ENCODE assay signal across 17 cellular contexts in the genomic region with DNA sequence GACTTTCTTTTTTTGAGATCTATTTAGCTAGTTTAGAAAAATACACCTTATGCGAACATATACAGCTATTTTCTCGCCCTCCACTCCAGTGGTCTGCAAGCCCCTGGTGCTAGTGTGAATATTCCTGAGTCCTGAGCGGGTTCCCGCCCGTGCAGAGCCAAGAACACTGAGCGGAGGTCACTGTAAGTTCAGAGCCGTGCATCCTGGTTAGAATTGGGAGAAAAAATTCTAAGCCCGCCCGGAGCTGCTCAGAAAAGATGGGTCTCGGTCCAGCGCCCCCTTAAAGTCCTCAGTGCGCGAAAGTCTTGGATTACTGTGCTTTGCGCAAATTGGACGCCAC.
DNase-seq lines count a peak whose midpoint lies in the region; ATAC-seq, FAIRE-seq and TF ChIP-seq lines count a peak whose summit lies in the region.
"Had no signal": no experiment of that assay in that cellular context is flagged by ENCODE, and none has a peak within 500 bp of the region (broad histone marks: within the 10 kb centered on the region; RNA-seq: fewer than 3 reads in every experiment).

No MANE protein-coding gene starts in this region.

- CTCF ChIA-PET in activated naive CD4-positive, alpha-beta T cell treated with anti-CD3 and anti-CD28 coated beads, Interleukin-2, amount 10 ng/mL, durations not matched to agents 7 days and 5 days (lab: Charles Lee): no interaction called here

- ATAC-seq in memory B cell (ENCODE audit: low read depth): no peak
- ATAC-seq in stimulated activated naive B cell treated with anti-CD40 and anti-IgM and Interleukin-4, amounts not matched to agents 10 μg/mL and 1 μg/mL and 100 μg/mL, for 72 hours (replicated peaks): no peak
- ATAC-seq in GM18907 (IDR thresholded peaks at IDR 0.05; ENCODE audit: unreplicated experiment): no peak
- ATAC-seq: CD8-positive, alpha-beta T cell; foreskin keratinocyte had no signal

- H3K36me3 ChIP-seq in astrocyte (ENCODE audit: insufficient read depth, low read length): no peaks in the 10 kb centered on the region
- H3K36me3 ChIP-seq: ascending aorta had no signal

- peaks cover 26% of the 10 kb centered on the region for H3K27me3 Mint-ChIP-seq in activated naive CD4-positive, alpha-beta T cell treated with anti-CD3 and anti-CD28 coated beads, Interleukin-2, amount 50 U/mL, for 24 hours
- peaks cover 84% of the 10 kb centered on the region for H3K27me3 Mint-ChIP-seq in activated naive CD4-positive, alpha-beta T cell treated with anti-CD3 and anti-CD28 coated beads, Interleukin-2, amount 10 ng/mL, durations not matched to agents 7 days and 5 days
- peaks cover 60% of the 10 kb centered on the region for H3K27me3 Mint-ChIP-seq in astrocyte (ENCODE audit: low read depth, unreplicated experiment)
- H3K27me3 Mint-ChIP-seq in memory B cell: peaks cover 7% of the 10 kb centered on the region
- H3K27me3 Mint-ChIP-seq in stimulated activated naive B cell treated with anti-CD40 and anti-IgM and Interleukin-4, amounts not matched to agents 10 μg/mL and 1 μg/mL and 100 μg/mL, for 72 hours: peaks cover 21 to 30% of the 10 kb centered on the region in 2 donors

- peak overlapping the region; percentile 74 for H3K4me3 Mint-ChIP-seq in activated naive CD4-positive, alpha-beta T cell treated with anti-CD3 and anti-CD28 coated beads, Interleukin-2, amount 50 U/mL, for 24 hours
- H3K4me3 Mint-ChIP-seq in activated naive CD4-positive, alpha-beta T cell treated with anti-CD3 and anti-CD28 coated beads, Interleukin-2, amount 10 ng/mL, durations not matched to agents 7 days and 5 days: no peak overlapping the region
- H3K4me3 Mint-ChIP-seq in astrocyte (ENCODE audit: unreplicated experiment): no peak overlapping the region
- H3K4me3 Mint-ChIP-seq in memory B cell: peak overlapping the region; percentile 27
- peak overlapping the region; percentile 84 for H3K4me3 Mint-ChIP-seq in stimulated activated naive B cell treated with anti-CD40 and anti-IgM and Interleukin-4, amounts not matched to agents 10 μg/mL and 1 μg/mL and 100 μg/mL, for 72 hours

- no peak overlapping the region for H2AFZ ChIP-seq in astrocyte (ENCODE audit: low read depth, low read length)

- peaks cover 43% of the 10 kb centered on the region for H3K4me1 Mint-ChIP-seq in activated naive CD4-positive, alpha-beta T cell treated with anti-CD3 and anti-CD28 coated beads, Interleukin-2, amount 50 U/mL, for 24 hours
- H3K4me1 Mint-ChIP-seq in activated naive CD4-positive, alpha-beta T cell treated with anti-CD3 and anti-CD28 coated beads, Interleukin-2, amount 10 ng/mL, durations not matched to agents 7 days and 5 days: peaks cover 49% of the 10 kb centered on the region
- H3K4me1 Mint-ChIP-seq in astrocyte (ENCODE audit: low read depth, unreplicated experiment) (peaks cover 5% of the 10 kb centered on the region), memory B cell (peaks cover 16% of the 10 kb centered on the region)
- peaks cover 21 to 47% of the 10 kb centered on the region in 2 donors for H3K4me1 Mint-ChIP-seq in stimulated activated naive B cell treated with anti-CD40 and anti-IgM and Interleukin-4, amounts not matched to agents 10 μg/mL and 1 μg/mL and 100 μg/mL, for 72 hours

- H3K27me3 ChIP-seq in astrocyte (ENCODE audit: insufficient read depth, low read length): peaks cover 59% of the 10 kb centered on the region

- H3K79me2 ChIP-seq in astrocyte (ENCODE audit: insufficient read depth, low read length): no peaks in the 10 kb centered on the region

- peaks cover 21% of the 10 kb centered on the region for H3K4me1 ChIP-seq in astrocyte (ENCODE audit: insufficient read depth, low read length)
- H3K4me1 ChIP-seq: foreskin keratinocyte had no signal

- no peak for TF ChIP-seq CTCF in astrocyte (IDR thresholded peaks at IDR 0.05; ENCODE audit: insufficient read depth, low read depth, low read length)

- DNase-seq in activated naive CD4-positive, alpha-beta T cell treated with anti-CD3 and anti-CD28 coated beads, Interleukin-2, amount 10 ng/mL, durations not matched to agents 7 days and 5 days: no peak
- DNase-seq in astrocyte (ENCODE audit: low read depth) (no peak), memory B cell (ENCODE audit: low spot score in 2 of 2) (no peak), NCI-H524 (lab: John Stamatoyannopoulos, UW) (no peak), EL (no peak)
- no peak for DNase-seq in stimulated activated naive B cell treated with anti-CD40 and anti-IgM and Interleukin-4, amounts not matched to agents 10 μg/mL and 1 μg/mL and 100 μg/mL, for 72 hours
- DNase-seq: ACHN, DND-41, HCEC 1CT, NCI-H1417, OCI-M1 had no signal

- H3K4me3 ChIP-seq in astrocyte (ENCODE audit: insufficient read depth, low read depth, low read length): no peak overlapping the region
- H3K4me3 ChIP-seq: ascending aorta, coronary artery had no signal

- H3K27ac Mint-ChIP-seq in activated naive CD4-positive, alpha-beta T cell treated with anti-CD3 and anti-CD28 coated beads, Interleukin-2, amount 50 U/mL, for 24 hours: no peak overlapping the region
- H3K27ac Mint-ChIP-seq in activated naive CD4-positive, alpha-beta T cell treated with anti-CD3 and anti-CD28 coated beads, Interleukin-2, amount 10 ng/mL, durations not matched to agents 7 days and 5 days: no peak overlapping the region
- H3K27ac Mint-ChIP-seq in astrocyte (ENCODE audit: unreplicated experiment) (no peak overlapping the region), memory B cell (no peak overlapping the region)
- H3K27ac Mint-ChIP-seq in stimulated activated naive B cell treated with anti-CD40 and anti-IgM and Interleukin-4, amounts not matched to agents 10 μg/mL and 1 μg/mL and 100 μg/mL, for 72 hours: peak overlapping the region; percentile 26
- H3K27ac Mint-ChIP-seq: CD8-positive, alpha-beta T cell had no signal

- no peak overlapping the region for H3K27ac ChIP-seq in astrocyte (ENCODE audit: low read depth, low read length)
- H3K27ac ChIP-seq: ascending aorta, coronary artery, foreskin keratinocyte had no signal

- H3K9me3 Mint-ChIP-seq in activated naive CD4-positive, alpha-beta T cell treated with anti-CD3 and anti-CD28 coated beads, Interleukin-2, amount 50 U/mL, for 24 hours: no peaks in the 10 kb centered on the region
- H3K9me3 Mint-ChIP-seq in activated naive CD4-positive, alpha-beta T cell treated with anti-CD3 and anti-CD28 coated beads, Interleukin-2, amount 10 ng/mL, durations not matched to agents 7 days and 5 days: peaks cover 8% of the 10 kb centered on the region
- H3K9me3 Mint-ChIP-seq in astrocyte (ENCODE audit: unreplicated experiment) (peaks cover 50% of the 10 kb centered on the region), memory B cell (no peaks in the 10 kb centered on the region)
- H3K9me3 Mint-ChIP-seq in stimulated activated naive B cell treated with anti-CD40 and anti-IgM and Interleukin-4, amounts not matched to agents 10 μg/mL and 1 μg/mL and 100 μg/mL, for 72 hours: no peaks in the 10 kb centered on the region
- H3K9me3 Mint-ChIP-seq: CD8-positive, alpha-beta T cell had no signal

- H3K36me3 Mint-ChIP-seq in activated naive CD4-positive, alpha-beta T cell treated with anti-CD3 and anti-CD28 coated beads, Interleukin-2, amount 50 U/mL, for 24 hours: no peaks in the 10 kb centered on the region
- H3K36me3 Mint-ChIP-seq in activated naive CD4-positive, alpha-beta T cell treated with anti-CD3 and anti-CD28 coated beads, Interleukin-2, amount 10 ng/mL, durations not matched to agents 7 days and 5 days: peaks cover 3% of the 10 kb centered on the region
- H3K36me3 Mint-ChIP-seq in astrocyte (ENCODE audit: low read depth, unreplicated experiment): peaks cover 15% of the 10 kb centered on the region
- no peaks in the 10 kb centered on the region for H3K36me3 Mint-ChIP-seq in memory B cell
- H3K36me3 Mint-ChIP-seq in stimulated activated naive B cell treated with anti-CD40 and anti-IgM and Interleukin-4, amounts not matched to agents 10 μg/mL and 1 μg/mL and 100 μg/mL, for 72 hours: peaks cover 3 to 5% of the 10 kb centered on the region in 2 donors
- H3K36me3 Mint-ChIP-seq: CD8-positive, alpha-beta T cell had no signal

- peaks cover 13% of the 10 kb centered on the region for H3K9me3 ChIP-seq in astrocyte (ENCODE audit: insufficient read depth, low read depth, low read length)
- H3K9me3 ChIP-seq: ascending aorta had no signal

- H3K4me2 ChIP-seq in astrocyte (ENCODE audit: low read length): peak overlapping the region; percentile 60

- no peak overlapping the region for H3K9ac ChIP-seq in astrocyte (ENCODE audit: low read length)

- peaks cover 17% of the 10 kb centered on the region for H4K20me1 ChIP-seq in astrocyte (ENCODE audit: insufficient read depth, low read length)

- FAIRE-seq in astrocyte (lab: Jason Lieb, UNC): no peak

Comparison
In these comparisons a context has a peak if more than half of its experiments do, and no peak if none do; other contexts are left out.
1. H3K4me3 Mint-ChIP-seq: peak in activated naive CD4-positive, alpha-beta T cell treated with anti-CD3 and anti-CD28 coated beads, Interleukin-2, amount 50 U/mL, for 24 hours (single experiment), memory B cell (single experiment) and stimulated activated naive B cell treated with anti-CD40 and anti-IgM and Interleukin-4, amounts not matched to agents 10 μg/mL and 1 μg/mL and 100 μg/mL, for 72 hours (2 of 2); none in activated naive CD4-positive, alpha-beta T cell treated with anti-CD3 and anti-CD28 coated beads, Interleukin-2, amount 10 ng/mL, durations not matched to agents 7 days and 5 days (single experiment) and astrocyte (single experiment).